9 cellular contexts compared by ENCODE assay signal in the genomic region with DNA sequence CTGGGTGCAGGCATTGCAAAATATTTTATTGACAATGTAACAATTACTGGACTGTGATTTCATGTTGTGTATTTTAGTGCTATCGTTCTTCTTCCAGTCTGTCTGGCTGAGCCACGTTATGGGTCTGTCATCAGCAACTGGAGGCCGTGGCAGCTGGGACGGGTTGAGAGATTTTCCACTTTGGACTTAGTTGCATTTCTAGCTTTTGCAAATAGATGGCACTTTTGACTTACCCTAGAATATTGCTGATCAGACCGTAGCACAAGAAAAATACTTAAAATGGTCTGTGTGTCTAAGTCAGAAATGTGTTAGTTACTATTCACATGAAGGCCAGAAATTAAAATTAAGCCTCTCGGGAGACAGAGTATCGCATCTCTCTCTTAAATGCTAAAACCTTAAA.
DNase-seq lines count a peak whose midpoint lies in the region; ATAC-seq, FAIRE-seq and TF ChIP-seq lines count a peak whose summit lies in the region.
"Had no signal": no experiment of that assay in that cellular context is flagged by ENCODE, and none has a peak within 500 bp of the region (broad histone marks: within the 10 kb centered on the region; RNA-seq: fewer than 3 reads in every experiment).

No MANE protein-coding gene starts in this region.

- no peak overlapping the region for H3K4me3 ChIP-seq in heart left ventricle
- no peak overlapping the region for H3K4me3 ChIP-seq in heart right ventricle
- H3K4me3 ChIP-seq in upper lobe of right lung: no peak overlapping the region
- H3K4me3 ChIP-seq in WERI-Rb-1 (ENCODE audit: low read depth, low read length): no peak overlapping the region
- no peak overlapping the region for H3K4me3 ChIP-seq in left lung

- H3K9me3 ChIP-seq in heart left ventricle (no peaks in the 10 kb centered on the region), heart right ventricle (no peaks in the 10 kb centered on the region), upper lobe of right lung (no peaks in the 10 kb centered on the region), WERI-Rb-1 (ENCODE audit: severe bottlenecking) (no peaks in the 10 kb centered on the region), left lung (no peaks in the 10 kb centered on the region)

- H3K27me3 ChIP-seq in heart left ventricle (peaks cover 6 to 65% (median 34%) of the 10 kb centered on the region in 9 donors), heart right ventricle (peaks cover 0 to 77% (median 72%) of the 10 kb centered on the region in 7 donors), upper lobe of right lung (peaks cover 61% of the 10 kb centered on the region), WERI-Rb-1 (ENCODE audit: insufficient read depth, low read depth, severe bottlenecking) (peaks cover 99% of the 10 kb centered on the region), left lung (peaks cover 40 to 79% of the 10 kb centered on the region in 2 donors)

- intact Hi-C loops in heart left ventricle (cut with DNase I) (loop anchor here in 4 of 10 donors (1.0 to 5.0 kb wide), 3 partner anchors 911 to 913 kb away; no protein-coding TSS in a partner anchor), cardiac septum (cut with DNase I) (no loop called here), heart right ventricle (cut with DNase I) (loop anchor here in 3 of 10 donors (5.0 to 10.0 kb wide), 2 partner anchors 911 to 913 kb away; no protein-coding TSS in a partner anchor), upper lobe of right lung (cut with DNase I) (no loop called here), left lung (cut with DNase I) (no loop called here)

- H3K27ac ChIP-seq in heart left ventricle (no peak overlapping the region), heart right ventricle (no peak overlapping the region), upper lobe of right lung (no peak overlapping the region), WERI-Rb-1 (no peak overlapping the region), left lung (no peak overlapping the region)

- WGBS in heart left ventricle, 4 donors: 37 to 42% (median 42%) methylated on average over 7 of the region's 7 CpGs
- 29 to 34% methylated on average over 7 of the region's 7 CpGs for WGBS in heart right ventricle, 2 donors

- FAIRE-seq in HTR-8/SVneo (lab: Jason Lieb, UNC): no peak

- no peaks in the 10 kb centered on the region for H3K36me3 ChIP-seq in heart left ventricle
- no peaks in the 10 kb centered on the region for H3K36me3 ChIP-seq in heart right ventricle
- no peaks in the 10 kb centered on the region for H3K36me3 ChIP-seq in upper lobe of right lung
- H3K36me3 ChIP-seq in WERI-Rb-1: no peaks in the 10 kb centered on the region
- H3K36me3 ChIP-seq in left lung: no peaks in the 10 kb centered on the region

- DNase-seq in heart left ventricle (no peak), cardiac septum (ENCODE audit: low spot score) (no peak), NCI-H69 (lab: John Stamatoyannopoulos, UW) (peak; percentile 65), heart right ventricle (no peak), upper lobe of right lung (no peak), WERI-Rb-1 (no peak), left lung (no peak), HTR-8/SVneo (ENCODE audit: insufficient read length, low spot score) (no peak)
- DNase-seq: glutamatergic neuron had no signal

- H3K4me1 ChIP-seq in heart left ventricle: peaks cover 0 to 5% (median 0%) of the 10 kb centered on the region in 12 donors
- H3K4me1 ChIP-seq in heart right ventricle: peaks cover 0 to 12% (median 0%) of the 10 kb centered on the region in 9 donors
- H3K4me1 ChIP-seq in upper lobe of right lung: no peaks in the 10 kb centered on the region
- no peaks in the 10 kb centered on the region for H3K4me1 ChIP-seq in left lung

- no peak for TF ChIP-seq POLR2A in heart left ventricle (IDR thresholded peaks at IDR 0.05)

- TF ChIP-seq CTCF in heart left ventricle (IDR thresholded peaks at IDR 0.05) (peak in 8 of 12 donors; percentile 12 to 47 (median 34)), heart right ventricle (IDR thresholded peaks at IDR 0.05) (peak in 6 of 9 donors; percentile 27 to 58 (median 40)), upper lobe of right lung (IDR thresholded peaks at IDR 0.05) (peak; percentile 22), WERI-Rb-1 (IDR thresholded peaks at IDR 0.05; ENCODE audit: low read depth, low read length) (no peak), left lung (IDR thresholded peaks at IDR 0.05) (no peak)

- ATAC-seq in heart left ventricle (no peak), heart right ventricle (peak in 2 of 8 donors; percentile 38 to 52), upper lobe of right lung (no peak), left lung (no peak)

Comparison
In these comparisons a context has a peak if more than half of its experiments do, and no peak if none do; other contexts are left out.
1. CTCF ChIP-seq: peak in heart left ventricle (8 of 12), heart right ventricle (6 of 9) and upper lobe of right lung (single experiment); none in WERI-Rb-1 (single experiment) and left lung (0 of 2).